Comparison of ENCODE assay signal across 8 cellular contexts in the genomic region with DNA sequence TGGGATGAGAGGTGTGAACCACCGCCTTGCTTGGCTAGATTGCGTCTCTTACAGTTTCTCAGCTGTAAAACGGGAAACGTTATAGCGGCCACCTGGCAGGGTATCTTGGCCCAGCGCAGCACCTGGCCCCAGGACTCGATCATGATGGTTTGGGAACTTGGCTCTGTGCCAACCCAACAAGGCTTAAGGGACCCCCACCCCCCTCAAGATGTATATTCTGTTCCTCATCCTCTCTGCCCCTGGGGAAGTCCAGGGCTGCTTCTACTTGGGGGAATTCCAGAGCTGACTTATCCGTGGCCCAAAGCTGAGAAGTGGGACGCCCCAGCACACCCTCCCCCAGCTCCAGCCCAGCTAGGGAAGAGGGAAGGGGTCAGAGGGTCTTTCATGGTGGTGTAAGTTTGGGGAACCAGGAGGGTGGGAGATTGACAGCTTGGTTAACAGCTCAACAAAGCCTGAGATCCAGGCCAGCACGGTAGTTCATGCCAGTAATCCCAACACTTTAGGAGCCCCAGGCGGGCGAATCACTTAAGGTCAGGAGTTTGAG. TPM values are rescaled to one million over a fixed set of nuclear protein-coding genes. Genes with fewer than 3 reads are reported as not detected.
DNase-seq lines count a peak whose midpoint lies in the region; ATAC-seq and TF ChIP-seq lines count a peak whose summit lies in the region.

No MANE protein-coding gene starts in this region.

- H3K9ac ChIP-seq in IMR-90 (ENCODE audit: low read depth, low read length): peak overlapping the region; percentile 31; the same call in 1 of the 2 replicates
- no peak overlapping the region for H3K9ac ChIP-seq in mesendoderm (ENCODE audit: low read length)

- 0 out of 2 replicates have a peak overlapping the region, but pooled peaks have one; percentile 44 for H3K14ac ChIP-seq in IMR-90 (replicated peaks; ENCODE audit: low read depth, low read length)

- BruUV-seq in IMR-90 (replicated peaks; lab: Mats Ljungman, UMichigan): no TSS peak

- dilution Hi-C loops in IMR-90 (cut with HindIII; ENCODE audit: low sequenced_read_pairs, unreplicated experiment): no loop called here

- H4K5ac ChIP-seq in IMR-90 (ENCODE audit: low read depth, low read length): peak overlapping the region; percentile 57; the same call in 1 of the 2 replicates
- H4K5ac ChIP-seq in mesendoderm (ENCODE audit: low read length): no peak overlapping the region

- H4K91ac ChIP-seq in IMR-90 (ENCODE audit: insufficient read depth, low read depth, low read length): no peak overlapping the region; the same call in 1 of the 2 replicates

- DNase-seq in stimulated activated CD4-positive, alpha-beta T cell treated with anti-CD3 and anti-CD28 coated beads, Interleukin-2, amount 100 ng/mL, for 24 hours: peak; percentile 37 to 41
- no peak for DNase-seq in stimulated activated CD4-positive, alpha-beta T cell treated with anti-CD3 and anti-CD28 coated beads, Interleukin-4, amount 100 ng/mL, for 1 hour
- peak; percentile 56 for DNase-seq in IMR-90
- no peak for DNase-seq in mesendoderm
- no peak for DNase-seq in vagina (ENCODE audit: extremely low spot score in 2 of 2)
- no peak for DNase-seq in middle frontal gyrus (ENCODE audit: extremely low spot score, low spot score)
- DNase-seq in HEK293T (ENCODE audit: extremely low spot score): no peak

- CTCF ChIA-PET in IMR-90 (lab: Yijun Ruan, JAX) (interaction anchor here (2.6 kb wide), 1 partner anchor 117 kb away, joined by 12 read pairs; no protein-coding TSS in a partner anchor), HEK293T (lab: Yijun Ruan, JAX) (interaction anchor here (0.7 to 3.5 kb wide), 3 partner anchors 13 to 120 kb away, joined by 3 to 45 read pairs (median 3); no protein-coding TSS in a partner anchor)

- POLR2A ChIA-PET in IMR-90 (lab: Charles Lee; ENCODE audit: unreplicated experiment) (interaction anchor here (1.6 kb wide), 1 partner anchor 20 kb away, joined by 8 read pairs; no protein-coding TSS in a partner anchor), HEK293T (lab: Yijun Ruan, JAX) (interaction anchor here (0.5 to 3.5 kb wide), 3 partner anchors 18 to 109 kb away, joined by 3 to 23 read pairs (median 4); a partner anchor contains a TSS)

- H3K18ac ChIP-seq in IMR-90 (ENCODE audit: low read depth, low read length) (no peak overlapping the region), mesendoderm (ENCODE audit: low read length) (no peak overlapping the region)

- peak overlapping the region; percentile 65 for H2AK9ac ChIP-seq in IMR-90 (replicated peaks; ENCODE audit: low read depth, low read length, poor library complexity)

- no peak overlapping the region for H2BK20ac ChIP-seq in IMR-90 (ENCODE audit: low read depth, low read length)

- intact Hi-C loops in IMR-90 (cut with micrococcal nuclease) (no loop called here), vagina (cut with DNase I) (loop anchor here (5.0 kb wide), 1 partner anchor 61 kb away; a partner anchor contains a TSS)

- no peak overlapping the region for H2BK15ac ChIP-seq in IMR-90 (ENCODE audit: low read depth, low read length)
- H2BK15ac ChIP-seq in mesendoderm (replicated peaks; ENCODE audit: low read depth): no peak overlapping the region

- H3K4me2 ChIP-seq in IMR-90 (ENCODE audit: low read depth, low read length) (peak overlapping the region; percentile 30; the same call in 1 of the 2 replicates), mesendoderm (ENCODE audit: low read length) (no peak overlapping the region)

- H3K56ac ChIP-seq in IMR-90 (ENCODE audit: extremely low read depth, insufficient read depth, low read length) (peak overlapping the region; percentile 10; the same call in 1 of the 2 replicates), mesendoderm (ENCODE audit: low read length) (peak overlapping the region; percentile 62)

- TF ChIP-seq RAD21 in IMR-90 (IDR thresholded peaks at IDR 0.05; ENCODE audit: low read length): no peak

- in situ Hi-C loops in IMR-90 (cut with MboI; ENCODE audit: low sequenced_read_pairs): no loop called here

- TF ChIP-seq CTCF in IMR-90 (conservative IDR thresholded peaks at IDR 0.05; ENCODE audit: low read depth, low read length) (no peak), vagina (IDR thresholded peaks at IDR 0.05) (no peak)

- H2BK5ac ChIP-seq in IMR-90 (ENCODE audit: low read depth, low read length, poor library complexity, severe bottlenecking) (no peak overlapping the region), mesendoderm (ENCODE audit: low read length) (no peak overlapping the region)

- no peaks in the 10 kb centered on the region for H3K79me2 ChIP-seq in mesendoderm (ENCODE audit: control insufficient read depth, insufficient read depth, low read length)

- no peaks in the 10 kb centered on the region for H3K9me1 ChIP-seq in IMR-90 (ENCODE audit: insufficient read depth, low read length)

- H3K27ac ChIP-seq in IMR-90 (ENCODE audit: insufficient read depth, low read length) (no peak overlapping the region), adipose tissue (ENCODE audit: low read depth, low read length) (peak overlapping the region; percentile 66), mesendoderm (ENCODE audit: low read depth, low read length) (no peak overlapping the region), vagina (peak overlapping the region; percentile 68)

- H2AFZ ChIP-seq in IMR-90 (replicated peaks; ENCODE audit: low read length, poor library complexity): peak overlapping the region; percentile 61

- H3K9me3 ChIP-seq in IMR-90 (ENCODE audit: control insufficient read depth, insufficient read depth, low read length) (no peaks in the 10 kb centered on the region), vagina (no peaks in the 10 kb centered on the region)

- H3K4me1 ChIP-seq in IMR-90 (ENCODE audit: control insufficient read depth, insufficient read depth, low read length) (peaks cover 5% of the 10 kb centered on the region; the same call in 1 of the 2 replicates), mesendoderm (ENCODE audit: control insufficient read depth, low read depth, low read length) (no peaks in the 10 kb centered on the region), vagina (peaks cover 17% of the 10 kb centered on the region)

- H2BK120ac ChIP-seq in IMR-90 (ENCODE audit: low read depth, low read length) (no peak overlapping the region), mesendoderm (ENCODE audit: low read depth, low read length) (no peak overlapping the region)

- no peaks in the 10 kb centered on the region for H4K20me1 ChIP-seq in IMR-90 (ENCODE audit: insufficient read depth, low read length)

- H4K8ac ChIP-seq in IMR-90 (ENCODE audit: low read depth in 2 of 2, low read length in 2 of 2) (peak overlapping the region in 1 of 2 experiments; percentile 65; a peak in 3 of 4 replicates), mesendoderm (ENCODE audit: low read depth, low read length) (no peak overlapping the region)

- H3K4ac ChIP-seq in IMR-90 (ENCODE audit: low read depth, low read length): peak overlapping the region; percentile 46
- no peak overlapping the region for H3K4ac ChIP-seq in mesendoderm (ENCODE audit: low read depth, low read length)

- no peaks in the 10 kb centered on the region for H3K36me3 ChIP-seq in IMR-90 (ENCODE audit: control insufficient read depth, insufficient read depth, low read length)
- no peaks in the 10 kb centered on the region for H3K36me3 ChIP-seq in mesendoderm (ENCODE audit: control insufficient read depth, insufficient read depth, low read length)
- no peaks in the 10 kb centered on the region for H3K36me3 ChIP-seq in vagina

- 100% methylated on average over 2 of the region's 12 CpGs; no CpG with 5 or more reads in 1 of the 2 experiments for WGBS in IMR-90 (ENCODE audit: extremely low coverage in 2 of 2, insufficient read length in 1 of 2), 2 experiments
- 21 to 30% (median 28%) methylated on average over 12 of the region's 12 CpGs for WGBS in adipose tissue, 3 donors
- WGBS in mesendoderm (ENCODE audit: extremely low coverage, insufficient coverage, low lambda C conversion rate): no CpG with 5 or more reads among the region's 12 CpGs

- H2AK5ac ChIP-seq in IMR-90 (ENCODE audit: low read depth, low read length) (peak overlapping the region; percentile 21; the same call in 1 of the 2 replicates), mesendoderm (ENCODE audit: low read length) (no peak overlapping the region)

- H3K23ac ChIP-seq in IMR-90 (ENCODE audit: low read depth, low read length): no peak overlapping the region
- H3K23ac ChIP-seq in mesendoderm (ENCODE audit: low read length): no peak overlapping the region

- TF ChIP-seq POLR2A in IMR-90 (IDR thresholded peaks at IDR 0.05; ENCODE audit: low read depth, low read length): no peak
- TF ChIP-seq POLR2A in vagina (IDR thresholded peaks at IDR 0.05): no peak

- peak overlapping the region; percentile 32; the same call in 1 of the 2 replicates for H3K4me3 ChIP-seq in IMR-90 (ENCODE audit: insufficient read depth, low read depth, low read length)
- no peak overlapping the region for H3K4me3 ChIP-seq in mesendoderm (ENCODE audit: low read length)
- peak overlapping the region; percentile 44 to 48 for H3K4me3 ChIP-seq in vagina

- no peak for ATAC-seq in IMR-90 (ENCODE audit: low read depth)

- 0 out of 4 replicates have a peak, but pooled peaks cover 0 to 6% of the 10 kb centered on the region in 2 experiments for H3K79me1 ChIP-seq in IMR-90 (ENCODE audit: low read depth in 1 of 2, low read length in 2 of 2)
- no peaks in the 10 kb centered on the region for H3K79me1 ChIP-seq in mesendoderm (ENCODE audit: low read length)

- H3K27me3 ChIP-seq in IMR-90 (ENCODE audit: control insufficient read depth, insufficient read depth, low read length) (no peaks in the 10 kb centered on the region; the same call in 1 of the 2 replicates), mesendoderm (ENCODE audit: insufficient read depth, low read length, poor library complexity) (peaks cover 6% of the 10 kb centered on the region), vagina (no peaks in the 10 kb centered on the region)

RNA-seq across cellular contexts. Expression of a gene that starts 0.7 kb away (rescaled TPM):
- total RNA-seq in IMR-90 (2012; rRNA removed): 6.9 and 10.6 TPM in 2 replicates
- 18.3 and 19.1 TPM in 2 replicates for polyA plus RNA-seq in IMR-90 (2012; rRNA removed)
- 11.0 and 21.7 TPM in 2 replicates for polyA plus RNA-seq in IMR-90 (2012; cell fraction: cytosol; rRNA removed)
- 16.7 and 18.8 TPM in 2 replicates for polyA plus RNA-seq in IMR-90 (2012; cell fraction: nucleus; rRNA removed; ENCODE audit: low replicate concordance)
- 100 to 1,000 TPM in 1 of 3 donors, 10 to 100 TPM in 1, 1 to 10 TPM in 1; 5.6 to 134 (median 26.0) TPM for polyA plus RNA-seq in adipose tissue
- polyA plus RNA-seq in mesendoderm (2013, experiment 1 of 2): 0.88 TPM
- polyA plus RNA-seq in mesendoderm (2013, experiment 2 of 2): 1.0 TPM
- total RNA-seq in vagina: 22.3 TPM

RNA-seq across cellular contexts. Expression of a gene that starts 15.1 kb away (rescaled TPM):
- total RNA-seq in IMR-90 (2012; rRNA removed) (2.3 and 2.5 TPM in 2 replicates), vagina (not detected)
- polyA plus RNA-seq in IMR-90 (2012; rRNA removed) (4.0 TPM in 2 replicates), adipose tissue (1 to 10 TPM in 2 of 3 donors, under 1 TPM in 1; 0.06 to 2.5 (median 2.5) TPM)
- polyA plus RNA-seq in IMR-90 (2012; cell fraction: cytosol; rRNA removed): 4.6 and 6.4 TPM in 2 replicates
- 1.1 and 1.2 TPM in 2 replicates for polyA plus RNA-seq in IMR-90 (2012; cell fraction: nucleus; rRNA removed; ENCODE audit: low replicate concordance)
- polyA plus RNA-seq in mesendoderm (2013, experiment 1 of 2): 0.46 TPM
- 0.36 TPM for polyA plus RNA-seq in mesendoderm (2013, experiment 2 of 2)

RNA-seq across cellular contexts. Expression of a gene that starts 18.1 kb away (rescaled TPM):
- total RNA-seq in IMR-90 (2012; rRNA removed) (2.5 and 3.0 TPM in 2 replicates), vagina (2.0 TPM)
- polyA plus RNA-seq in IMR-90 (2012; rRNA removed) (23.9 and 26.5 TPM in 2 replicates), adipose tissue (under 1 TPM; 0.20 to 0.55 (median 0.22) TPM)
- 13.1 and 22.4 TPM in 2 replicates for polyA plus RNA-seq in IMR-90 (2012; cell fraction: cytosol; rRNA removed)
- 107 and 283 TPM in 2 replicates for polyA plus RNA-seq in IMR-90 (2012; cell fraction: nucleus; rRNA removed; ENCODE audit: low replicate concordance)
- 0.15 TPM for polyA plus RNA-seq in mesendoderm (2013, experiment 1 of 2)
- polyA plus RNA-seq in mesendoderm (2013, experiment 2 of 2): 0.15 TPM

RNA-seq across cellular contexts. Expression of a gene that starts 19.6 kb away (rescaled TPM):
- total RNA-seq in IMR-90 (2012; rRNA removed): 32.8 and 36.4 TPM in 2 replicates
- 108 and 123 TPM in 2 replicates for polyA plus RNA-seq in IMR-90 (2012; rRNA removed)
- polyA plus RNA-seq in IMR-90 (2012; cell fraction: cytosol; rRNA removed): 136 and 153 TPM in 2 replicates
- 66.4 and 160 TPM in 2 replicates for polyA plus RNA-seq in IMR-90 (2012; cell fraction: nucleus; rRNA removed; ENCODE audit: low replicate concordance)
- polyA plus RNA-seq in adipose tissue: 10 to 100 TPM; 33.4 to 85.7 (median 40.5) TPM
- polyA plus RNA-seq in mesendoderm (2013, experiment 1 of 2): 69.8 TPM
- 66.0 TPM for polyA plus RNA-seq in mesendoderm (2013, experiment 2 of 2)
- 55.0 TPM for total RNA-seq in vagina

RNA-seq across cellular contexts. Expression of a gene that starts 38.0 kb away (rescaled TPM):
- total RNA-seq in IMR-90 (2012; rRNA removed) (0.54 TPM in 1 of 2 replicates, not detected in the other), vagina (5.2 TPM)
- polyA plus RNA-seq in IMR-90 (2012; rRNA removed) (3.1 and 4.1 TPM in 2 replicates), adipose tissue (1 to 10 TPM; 2.2 to 5.3 (median 2.2) TPM)
- 1.4 and 1.5 TPM in 2 replicates for polyA plus RNA-seq in IMR-90 (2012; cell fraction: cytosol; rRNA removed)
- polyA plus RNA-seq in IMR-90 (2012; cell fraction: nucleus; rRNA removed; ENCODE audit: low replicate concordance): 15.5 and 25.2 TPM in 2 replicates
- polyA plus RNA-seq in mesendoderm (2013, experiment 1 of 2): 3.0 TPM
- 2.3 TPM for polyA plus RNA-seq in mesendoderm (2013, experiment 2 of 2)

Comparison
In these comparisons a context has a peak if more than half of its experiments do, and no peak if none do; other contexts are left out.
1. DNase-seq: peak in stimulated activated CD4-positive, alpha-beta T cell treated with anti-CD3 and anti-CD28 coated beads, Interleukin-2, amount 100 ng/mL, for 24 hours (2 of 2) and IMR-90 (single experiment); none in stimulated activated CD4-positive, alpha-beta T cell treated with anti-CD3 and anti-CD28 coated beads, Interleukin-4, amount 100 ng/mL, for 1 hour (single experiment), mesendoderm (single experiment), vagina (0 of 2), middle frontal gyrus (single experiment) and HEK293T (single experiment).
2. H3K27ac ChIP-seq: peak in adipose tissue (single experiment) and vagina (single experiment); none in IMR-90 (single experiment) and mesendoderm (single experiment).